Comparison of ENCODE assay signal across 18 cellular contexts in genomic region chr20:36883972-36884535, GRCh38. TPM values are rescaled to one million over a fixed set of nuclear protein-coding genes. Genes with fewer than 3 reads are reported as not detected.
"Had no signal": no experiment of that assay in that cellular context is flagged by ENCODE, and none has a peak within 500 bp of the region (broad histone marks: within the 10 kb centered on the region; RNA-seq: fewer than 3 reads in every experiment).

No MANE protein-coding gene starts in this region.

- H3K4me3 ChIP-seq: ascending aorta, esophagus muscularis mucosa, lung, testis had no signal

- H3K9me3 ChIP-seq: ascending aorta, esophagus muscularis mucosa, testis had no signal

- H3K4me3 Mint-ChIP-seq: activated CD4-positive, alpha-beta memory T cell treated with anti-CD3 and anti-CD28 coated beads, Interleukin-2, amount 10 ng/mL, durations not matched to agents 7 days and 5 days; activated naive CD8-positive, alpha-beta T cell treated with anti-CD3 and anti-CD28 coated beads, Interleukin-2, amount 50 U/mL, for 24 hours; activated T-helper 1 cell treated with anti-CD3 and anti-CD28 coated beads, Interleukin-12 subunit alpha, Interleukin-12 subunit beta, Interleukin-2, Interleukin-4 antibody, amounts not matched to agents 30 ng/mL and 10 ng/mL and 1 ng/mL, durations not matched to agents 14 hours and 24 hours and 36 hours; naive B cell; stimulated activated naive CD8-positive, alpha-beta T cell treated with anti-CD3 and anti-CD28 coated beads, Interleukin-15, Interleukin-2, amounts not matched to agents 100 ng/mL and 50 ng/mL, for 24 hours; T-helper 17 cell had no signal

- DNase-seq: activated CD4-positive, alpha-beta memory T cell treated with anti-CD3 and anti-CD28 coated beads, Interleukin-2, amount 10 ng/mL, durations not matched to agents 7 days and 5 days; activated naive CD4-positive, alpha-beta T cell treated with Interleukin-2 at 50 U/mL for 16 hours; activated naive CD8-positive, alpha-beta T cell treated with anti-CD3 and anti-CD28 coated beads, Interleukin-2, amount 50 U/mL, for 24 hours; left colon; naive B cell; stimulated activated CD4-positive, alpha-beta T cell treated with anti-CD3 and anti-CD28 coated beads, Interleukin-4, amount 100 ng/mL, for 1 hour; stimulated activated CD8-positive, alpha-beta memory T cell treated with anti-CD3 and anti-CD28 coated beads, Interleukin-4, amount 100 ng/mL, for 48 hours; T-helper 17 cell; testis had no signal

- FAIRE-seq: bronchial epithelial cell, endometrium, TTC549 had no signal

- H3K9me3 Mint-ChIP-seq: activated CD4-positive, alpha-beta memory T cell treated with anti-CD3 and anti-CD28 coated beads, Interleukin-2, amount 10 ng/mL, durations not matched to agents 7 days and 5 days; activated naive CD8-positive, alpha-beta T cell treated with anti-CD3 and anti-CD28 coated beads, Interleukin-2, amount 50 U/mL, for 24 hours; activated T-helper 1 cell treated with anti-CD3 and anti-CD28 coated beads, Interleukin-12 subunit alpha, Interleukin-12 subunit beta, Interleukin-2, Interleukin-4 antibody, amounts not matched to agents 30 ng/mL and 10 ng/mL and 1 ng/mL, durations not matched to agents 14 hours and 24 hours and 36 hours; naive B cell; stimulated activated naive CD8-positive, alpha-beta T cell treated with anti-CD3 and anti-CD28 coated beads, Interleukin-15, Interleukin-2, amounts not matched to agents 100 ng/mL and 50 ng/mL, for 24 hours had no signal

- ATAC-seq: activated naive CD8-positive, alpha-beta T cell treated with anti-CD3 and anti-CD28 coated beads, Interleukin-2, amount 50 U/mL, for 24 hours; left colon; T-helper 17 cell had no signal

- H3K36me3 Mint-ChIP-seq: naive B cell had no signal

- H3K27me3 Mint-ChIP-seq: activated CD4-positive, alpha-beta memory T cell treated with anti-CD3 and anti-CD28 coated beads, Interleukin-2, amount 10 ng/mL, durations not matched to agents 7 days and 5 days; activated naive CD8-positive, alpha-beta T cell treated with anti-CD3 and anti-CD28 coated beads, Interleukin-2, amount 50 U/mL, for 24 hours; naive B cell; stimulated activated naive CD8-positive, alpha-beta T cell treated with anti-CD3 and anti-CD28 coated beads, Interleukin-15, Interleukin-2, amounts not matched to agents 100 ng/mL and 50 ng/mL, for 24 hours; T-helper 17 cell had no signal

- H3K27ac Mint-ChIP-seq: activated CD4-positive, alpha-beta memory T cell treated with anti-CD3 and anti-CD28 coated beads, Interleukin-2, amount 10 ng/mL, durations not matched to agents 7 days and 5 days; activated naive CD8-positive, alpha-beta T cell treated with anti-CD3 and anti-CD28 coated beads, Interleukin-2, amount 50 U/mL, for 24 hours; activated T-helper 1 cell treated with anti-CD3 and anti-CD28 coated beads, Interleukin-12 subunit alpha, Interleukin-12 subunit beta, Interleukin-2, Interleukin-4 antibody, amounts not matched to agents 30 ng/mL and 10 ng/mL and 1 ng/mL, durations not matched to agents 14 hours and 24 hours and 36 hours; stimulated activated naive CD8-positive, alpha-beta T cell treated with anti-CD3 and anti-CD28 coated beads, Interleukin-15, Interleukin-2, amounts not matched to agents 100 ng/mL and 50 ng/mL, for 24 hours; T-helper 17 cell had no signal

- H3K27me3 ChIP-seq: ascending aorta, esophagus muscularis mucosa, testis had no signal

- H3K4me1 ChIP-seq: ascending aorta had no signal

- H3K27ac ChIP-seq: ascending aorta, esophagus muscularis mucosa, testis had no signal

RNA-seq across cellular contexts. Expression of gene TLDC2, which starts 8.1 kb away (rescaled TPM):
- total RNA-seq: activated CD4-positive, alpha-beta memory T cell treated with anti-CD3 and anti-CD28 coated beads, Interleukin-2, amount 10 ng/mL, durations not matched to agents 7 days and 5 days; activated T-helper 1 cell treated with anti-CD3 and anti-CD28 coated beads, Interleukin-12 subunit alpha, Interleukin-12 subunit beta, Interleukin-2, Interleukin-4 antibody, amounts not matched to agents 30 ng/mL and 10 ng/mL and 1 ng/mL, durations not matched to agents 14 hours and 24 hours and 36 hours; ascending aorta; fibroblast of villous mesenchyme; T-helper 17 cell had no signal
